Comparison of ENCODE assay signal across 19 cellular contexts in genomic region chr1:20770314-20771087, GRCh38. TPM values are rescaled to one million over a fixed set of nuclear protein-coding genes. Genes with fewer than 3 reads are reported as not detected.
DNase-seq lines count a peak whose midpoint lies in the region; ATAC-seq, FAIRE-seq and TF ChIP-seq lines count a peak whose summit lies in the region.
"Had no signal": no experiment of that assay in that cellular context is flagged by ENCODE, and none has a peak within 500 bp of the region (broad histone marks: within the 10 kb centered on the region; RNA-seq: fewer than 3 reads in every experiment).

No MANE protein-coding gene starts in this region.

- peaks cover 46% of the 10 kb centered on the region for H3K79me2 ChIP-seq in astrocyte (ENCODE audit: insufficient read depth, low read length)

- H3K4me1 Mint-ChIP-seq in MCF 10A (ENCODE audit: insufficient read depth, unreplicated experiment) (no peaks in the 10 kb centered on the region), astrocyte (ENCODE audit: low read depth, unreplicated experiment) (no peaks in the 10 kb centered on the region)
- H3K4me1 Mint-ChIP-seq: CD14-positive monocyte had no signal

- CTCF ChIA-PET in MCF 10A (lab: Yijun Ruan, JAX) (interaction anchor here (0.5 kb wide), 2 partner anchors 15 to 1675 kb away, joined by 3 read pairs; no protein-coding TSS in a partner anchor), HEK293 (lab: Yijun Ruan, JAX) (interaction anchor here (0.7 to 1.0 kb wide), 2 partner anchors 28 to 74 kb away, joined by 3 to 4 read pairs; no protein-coding TSS in a partner anchor)

- ATAC-seq in GM19035 (IDR thresholded peaks at IDR 0.05; ENCODE audit: unreplicated experiment) (no peak), GM21360 (IDR thresholded peaks at IDR 0.05; ENCODE audit: unreplicated experiment) (no peak)
- ATAC-seq: CD8-positive, alpha-beta T cell had no signal

- no peak for TF ChIP-seq POLR2A in breast epithelium (IDR thresholded peaks at IDR 0.05)

- H3K4me3 Mint-ChIP-seq in MCF 10A (ENCODE audit: unreplicated experiment) (no peak overlapping the region), astrocyte (ENCODE audit: unreplicated experiment) (peak overlapping the region; percentile 37)
- H3K4me3 Mint-ChIP-seq: CD14-positive monocyte; CD8-positive, alpha-beta T cell had no signal

- H3K27ac ChIP-seq in breast epithelium (no peak overlapping the region), HEK293 (ENCODE audit: extremely low read depth, low read depth, low read length) (no peak overlapping the region), astrocyte (ENCODE audit: low read depth, low read length) (no peak overlapping the region)
- H3K27ac ChIP-seq: BLaER1, GM23248, HL-60 had no signal

- no TSS peak for BruUV-seq in MCF 10A (replicated peaks; lab: Mats Ljungman, UMichigan)

- peaks cover 26% of the 10 kb centered on the region for H4K20me1 ChIP-seq in astrocyte (ENCODE audit: insufficient read depth, low read length)

- H3K4me1 ChIP-seq in breast epithelium (no peaks in the 10 kb centered on the region), HEK293 (ENCODE audit: control insufficient read depth, insufficient read depth, low read length) (no peaks in the 10 kb centered on the region), astrocyte (ENCODE audit: insufficient read depth, low read length) (no peaks in the 10 kb centered on the region)
- H3K4me1 ChIP-seq: BLaER1, HAP-1 had no signal

- H3K4me2 ChIP-seq in astrocyte (ENCODE audit: low read length) = no peak overlapping the region
- H3K4me2 ChIP-seq: BLaER1 had no signal

- H3K27me3 ChIP-seq in breast epithelium (no peaks in the 10 kb centered on the region), astrocyte (ENCODE audit: insufficient read depth, low read length) (no peaks in the 10 kb centered on the region)
- H3K27me3 ChIP-seq: BLaER1 had no signal

- no peak for DNase-seq in MCF 10A (ENCODE audit: unreplicated experiment)
- DNase-seq in breast epithelium (ENCODE audit: low spot score in 2 of 2) = no peak
- DNase-seq in astrocyte (ENCODE audit: low read depth) = no peak
- no peak for DNase-seq in NCI-H510A (lab: John Stamatoyannopoulos, UW)
- DNase-seq: 8988T; Calu3; CD8-positive, alpha-beta T cell; DMS79 treated with DMSO at 0.1 percent for 48 hours; GF-D8; GM23248 had no signal

- no peak for TF ChIP-seq CTCF in MCF 10A (IDR thresholded peaks at IDR 0.05; ENCODE audit: unreplicated experiment)
- TF ChIP-seq CTCF in breast epithelium (IDR thresholded peaks at IDR 0.05) = no peak
- no peak for TF ChIP-seq CTCF in HEK293 (tag by site-specific recombination; IDR thresholded peaks at IDR 0.05)
- TF ChIP-seq CTCF in astrocyte (IDR thresholded peaks at IDR 0.05; ENCODE audit: insufficient read depth, low read depth, low read length) = no peak

- H3K27me3 Mint-ChIP-seq in MCF 10A (ENCODE audit: insufficient read depth, unreplicated experiment) (no peaks in the 10 kb centered on the region), astrocyte (ENCODE audit: low read depth, unreplicated experiment) (no peaks in the 10 kb centered on the region)
- H3K27me3 Mint-ChIP-seq: IgD-negative memory B cell had no signal

- H3K36me3 Mint-ChIP-seq in MCF 10A (ENCODE audit: insufficient read depth, unreplicated experiment) (peaks cover 92% of the 10 kb centered on the region), astrocyte (ENCODE audit: low read depth, unreplicated experiment) (peaks cover 8% of the 10 kb centered on the region)
- H3K36me3 Mint-ChIP-seq: IgD-negative memory B cell had no signal

- H2AFZ ChIP-seq in astrocyte (ENCODE audit: low read depth, low read length) = no peak overlapping the region
- H2AFZ ChIP-seq: GM23248 had no signal

- intact Hi-C loops in MCF 10A (cut with micrococcal nuclease) = no loop called here
- intact Hi-C loops in breast epithelium (cut with DNase I; ENCODE audit: low total_unique reads) = no loop called here

- H3K27ac Mint-ChIP-seq in MCF 10A (ENCODE audit: low read depth, unreplicated experiment) (peak overlapping the region; percentile 67), astrocyte (ENCODE audit: unreplicated experiment) (no peak overlapping the region)
- H3K27ac Mint-ChIP-seq: CD8-positive, alpha-beta T cell; IgD-negative memory B cell had no signal

- POLR2A ChIA-PET in MCF 10A (lab: Yijun Ruan, JAX) = interaction anchor here (0.6 to 2.1 kb wide), 4 partner anchors 14 to 74 kb away, joined by 3 to 8 read pairs (median 4); partner anchors contain the start of gene HP1BP3
- POLR2A ChIA-PET in HEK293 (lab: Yijun Ruan, JAX) = interaction anchor here (4.9 kb wide), 1 partner anchor 16 kb away, joined by 22 read pairs; the partner anchor contains the start of gene HP1BP3

- no peak overlapping the region for H3K9ac ChIP-seq in astrocyte (ENCODE audit: low read length)
- H3K9ac ChIP-seq: BLaER1, GM23248 had no signal

- FAIRE-seq in astrocyte (lab: Jason Lieb, UNC) = no peak
- FAIRE-seq: GM19239 had no signal

- H3K9me3 ChIP-seq in breast epithelium = no peaks in the 10 kb centered on the region
- no peaks in the 10 kb centered on the region for H3K9me3 ChIP-seq in HEK293 (ENCODE audit: control insufficient read depth, insufficient read depth, low read depth, low read length)
- H3K9me3 ChIP-seq in astrocyte (ENCODE audit: insufficient read depth, low read depth, low read length) = no peaks in the 10 kb centered on the region
- H3K9me3 ChIP-seq: BLaER1, HAP-1 had no signal

- H3K36me3 ChIP-seq in breast epithelium = no peaks in the 10 kb centered on the region
- H3K36me3 ChIP-seq in HEK293 (ENCODE audit: control insufficient read depth in 2 of 2, insufficient read depth in 1 of 2, low read length in 2 of 2) = peaks cover 94 to 97% of the 10 kb centered on the region in 2 experiments
- H3K36me3 ChIP-seq in astrocyte (ENCODE audit: insufficient read depth, low read length) = peaks cover 73% of the 10 kb centered on the region

- no peak overlapping the region for H3K4me3 ChIP-seq in breast epithelium
- H3K4me3 ChIP-seq in HEK293 (ENCODE audit: low read depth, low read length) = no peak overlapping the region
- H3K4me3 ChIP-seq in astrocyte (ENCODE audit: insufficient read depth, low read depth, low read length) = no peak overlapping the region
- H3K4me3 ChIP-seq: BLaER1, GM23248, HAP-1 had no signal

- H3K9me3 Mint-ChIP-seq in MCF 10A (ENCODE audit: unreplicated experiment) (no peaks in the 10 kb centered on the region), astrocyte (ENCODE audit: unreplicated experiment) (no peaks in the 10 kb centered on the region)
- H3K9me3 Mint-ChIP-seq: CD14-positive monocyte; CD8-positive, alpha-beta T cell; IgD-negative memory B cell had no signal

TF ChIP-seq in HEK293, 187 proteins besides CTCF, POLR2A, EP300 and RAD21:
- TF ChIP-seq ZNF121 (tag by site-specific recombination; IDR thresholded peaks at IDR 0.05) = peak; percentile 85
- TF ChIP-seq ZNF843 (tag by site-specific recombination; IDR thresholded peaks at IDR 0.05) = no peak
- no peak for TF ChIP-seq ZNF24 (tag by site-specific recombination; IDR thresholded peaks at IDR 0.05)
- no peak for TF ChIP-seq MEIS1 (CRISPR knock-in tag; IDR thresholded peaks at IDR 0.05; ENCODE audit: borderline replicate concordance)

RNA-seq across cellular contexts. Expression of gene HP1BP3, which starts 16.6 kb away (rescaled TPM):
- total RNA-seq in MCF 10A (2022) (245 and 247 TPM in 2 replicates), breast epithelium (100 to 1,000 TPM; 224 to 317 (median 281) TPM), astrocyte (135 and 156 TPM in 2 replicates)

RNA-seq across cellular contexts. Expression of gene SH2D5, which starts 38.0 kb away (rescaled TPM):
- total RNA-seq in MCF 10A (2022) = 14.0 and 14.6 TPM in 2 replicates
- under 1 TPM in 2 of 3 donors, not detected in 1; under 0.01 to 0.29 TPM for total RNA-seq in breast epithelium
- total RNA-seq in astrocyte = 4.0 and 5.9 TPM in 2 replicates
- total RNA-seq: CD8-positive, alpha-beta T cell had no signal

RNA-seq across cellular contexts. Expression of gene KIF17, which starts 52.7 kb away (rescaled TPM):
- total RNA-seq in MCF 10A (2022) (0.19 and 1.9 TPM in 2 replicates), breast epithelium (1 to 10 TPM; 1.8 to 3.5 (median 2.0) TPM), astrocyte (2.2 and 2.3 TPM in 2 replicates)
- total RNA-seq: Calu3; CD8-positive, alpha-beta T cell had no signal
